In the genomic region with DNA sequence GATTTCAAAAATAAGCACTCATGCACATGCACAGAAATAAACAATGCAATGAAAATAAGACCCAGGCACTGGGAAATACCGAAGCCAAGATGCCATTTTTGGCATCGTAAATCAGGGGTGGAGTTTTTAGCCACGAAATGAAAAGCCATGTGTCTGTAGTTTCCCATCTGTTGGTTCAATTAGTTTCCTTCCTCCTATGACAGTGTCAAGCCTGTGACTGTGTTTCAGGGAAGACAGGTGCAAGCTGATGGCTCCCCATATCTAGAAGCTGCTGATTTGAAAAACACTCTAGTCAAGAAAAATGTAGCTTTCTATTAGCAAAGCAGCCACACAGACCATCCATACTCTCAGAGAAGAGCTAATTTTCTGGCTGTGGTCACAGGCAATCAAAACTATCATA, we compare ENCODE assay signal across 17 cellular contexts.
A peak's percentile ranks its signal among the peaks of the same experiment; 100 is the strongest.
DNase-seq lines count a peak whose midpoint lies in the region; ATAC-seq and TF ChIP-seq lines count a peak whose summit lies in the region.
"Had no signal": no experiment of that assay in that cellular context is flagged by ENCODE, and none has a peak within 500 bp of the region (broad histone marks: within the 10 kb centered on the region; RNA-seq: fewer than 3 reads in every experiment).

No MANE protein-coding gene starts in this region.

- intact Hi-C loops in sigmoid colon (cut with DNase I) = no loop called here

- 21 to 30% methylated on average over 3 of the region's 3 CpGs for WGBS in sigmoid colon, 2 donors

- H3K4me3 ChIP-seq in sigmoid colon = no peak overlapping the region
- H3K4me3 ChIP-seq: body of pancreas, thyroid gland had no signal

- in situ Hi-C loops in GM13976 (cut with MboI; ENCODE audit: low sequenced_read_pairs, unreplicated experiment) = no loop called here

- DNase-seq in GM13976 (ENCODE audit: low spot score) (peak; percentile 28), NCI-H82 (lab: John Stamatoyannopoulos, UW) (peak; percentile 60), medulla oblongata (ENCODE audit: extremely low spot score) (no peak), NCI-H345 (lab: John Stamatoyannopoulos, UW) (no peak), NCI-H2227 (lab: John Stamatoyannopoulos, UW; ENCODE audit: unreplicated experiment) (no peak), sigmoid colon (no peak)
- DNase-seq: AML-193, body of pancreas, GDM1, hippocampal formation, mesenchymal stem cell, NCI-H2029, Right ventricle myocardium superior, thyroid gland had no signal

- ATAC-seq in GM19438 (IDR thresholded peaks at IDR 0.05; ENCODE audit: low read depth, unreplicated experiment) = peak; percentile 42
- peak; percentile 43 for ATAC-seq in HG02981 (IDR thresholded peaks at IDR 0.05; ENCODE audit: unreplicated experiment)
- ATAC-seq: body of pancreas had no signal

- no peak overlapping the region for H3K27ac ChIP-seq in sigmoid colon
- H3K27ac ChIP-seq: body of pancreas, thyroid gland, VCaP had no signal

- H3K27me3 ChIP-seq in sigmoid colon = no peaks in the 10 kb centered on the region
- H3K27me3 ChIP-seq: body of pancreas, thyroid gland had no signal

- TF ChIP-seq CTCF in GM13976 (IDR thresholded peaks at IDR 0.05; ENCODE audit: borderline replicate concordance, control extremely low read depth, extremely low read depth, insufficient read depth, missing control alignments) = no peak
- no peak for TF ChIP-seq CTCF in sigmoid colon (IDR thresholded peaks at IDR 0.05)

- H3K36me3 ChIP-seq in sigmoid colon = no peaks in the 10 kb centered on the region
- H3K36me3 ChIP-seq: thyroid gland had no signal

- H3K4me1 ChIP-seq in sigmoid colon = peaks cover 0 to 13% (median 9%) of the 10 kb centered on the region in 4 donors
- H3K4me1 ChIP-seq: body of pancreas, thyroid gland had no signal

- TF ChIP-seq EP300 in sigmoid colon (IDR thresholded peaks at IDR 0.05) = no peak

- H3K9me3 ChIP-seq in sigmoid colon = no peaks in the 10 kb centered on the region
- H3K9me3 ChIP-seq: body of pancreas, thyroid gland had no signal

- TF ChIP-seq POLR2A in sigmoid colon (IDR thresholded peaks at IDR 0.05) = no peak

Comparison
In these comparisons a context has a peak if more than half of its experiments do, and no peak if none do; other contexts are left out.
1. DNase-seq: peak in GM13976 (single experiment) and NCI-H82 (single experiment); none in medulla oblongata (single experiment), NCI-H345 (single experiment), NCI-H2227 (single experiment) and sigmoid colon (single experiment).